11 cellular contexts compared by ENCODE assay signal in the genomic region with DNA sequence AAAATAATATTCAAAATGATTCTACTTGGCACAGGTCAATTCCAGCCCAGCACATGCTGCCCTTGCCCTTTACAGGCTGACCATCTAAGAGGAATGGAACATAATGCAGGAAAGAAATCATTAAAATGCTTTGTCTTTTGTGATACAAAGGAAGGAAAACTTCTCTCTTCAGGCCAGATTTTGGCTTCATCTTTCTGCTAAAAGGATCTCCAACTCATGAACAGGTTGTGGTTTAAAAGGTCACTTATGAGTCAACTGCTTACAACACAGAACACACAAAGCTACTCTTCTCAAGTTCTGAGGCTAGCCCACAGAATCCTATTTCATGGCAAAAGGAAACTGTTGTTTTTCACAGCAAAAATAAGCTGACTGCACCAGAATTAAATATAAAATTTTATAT.
DNase-seq lines count a peak whose midpoint lies in the region; ATAC-seq and TF ChIP-seq lines count a peak whose summit lies in the region.
"Had no signal": no experiment of that assay in that cellular context is flagged by ENCODE, and none has a peak within 500 bp of the region (broad histone marks: within the 10 kb centered on the region; RNA-seq: fewer than 3 reads in every experiment).

No MANE protein-coding gene starts in this region.

- ATAC-seq in GM19463 (IDR thresholded peaks at IDR 0.05; ENCODE audit: unreplicated experiment) (peak; percentile 65), GM19455 (IDR thresholded peaks at IDR 0.05; ENCODE audit: unreplicated experiment) (no peak)

- TF ChIP-seq POLR2A in lower leg skin (IDR thresholded peaks at IDR 0.05), result no peak

- no peak for TF ChIP-seq CTCF in lower leg skin (IDR thresholded peaks at IDR 0.05)
- TF ChIP-seq CTCF in coronary artery (IDR thresholded peaks at IDR 0.05), result no peak

- H3K4me3 ChIP-seq in lower leg skin (ENCODE audit: low read depth, poor library complexity, severe bottlenecking) (no peak overlapping the region), coronary artery (no peak overlapping the region)
- H3K4me3 ChIP-seq: esophagus muscularis mucosa, upper lobe of left lung had no signal

- intact Hi-C loops in lower leg skin (cut with DNase I; ENCODE audit: low total_unique reads), result no loop called here

- DNase-seq in A172 (ENCODE audit: low spot score) (peak; percentile 40), M059J (ENCODE audit: low read depth) (peak; percentile 84), dermis microvascular lymphatic vessel endothelial cell (ENCODE audit: low read depth in 2 of 2) (peak; percentile 23 to 73), iPS-NIHi7 (ENCODE audit: extremely low spot score) (no peak), lower leg skin (ENCODE audit: low spot score in 2 of 2) (no peak), coronary artery (ENCODE audit: low spot score) (no peak)
- DNase-seq: T-helper 9 cell, upper lobe of left lung had no signal

- no peak overlapping the region for H3K27ac ChIP-seq in coronary artery
- H3K27ac ChIP-seq: esophagus muscularis mucosa had no signal

Comparison
In these comparisons a context has a peak if more than half of its experiments do, and no peak if none do; other contexts are left out.
1. DNase-seq: peak in A172 (single experiment), M059J (single experiment) and dermis microvascular lymphatic vessel endothelial cell (2 of 2); none in iPS-NIHi7 (single experiment), lower leg skin (0 of 2) and coronary artery (single experiment).